In the genomic region with DNA sequence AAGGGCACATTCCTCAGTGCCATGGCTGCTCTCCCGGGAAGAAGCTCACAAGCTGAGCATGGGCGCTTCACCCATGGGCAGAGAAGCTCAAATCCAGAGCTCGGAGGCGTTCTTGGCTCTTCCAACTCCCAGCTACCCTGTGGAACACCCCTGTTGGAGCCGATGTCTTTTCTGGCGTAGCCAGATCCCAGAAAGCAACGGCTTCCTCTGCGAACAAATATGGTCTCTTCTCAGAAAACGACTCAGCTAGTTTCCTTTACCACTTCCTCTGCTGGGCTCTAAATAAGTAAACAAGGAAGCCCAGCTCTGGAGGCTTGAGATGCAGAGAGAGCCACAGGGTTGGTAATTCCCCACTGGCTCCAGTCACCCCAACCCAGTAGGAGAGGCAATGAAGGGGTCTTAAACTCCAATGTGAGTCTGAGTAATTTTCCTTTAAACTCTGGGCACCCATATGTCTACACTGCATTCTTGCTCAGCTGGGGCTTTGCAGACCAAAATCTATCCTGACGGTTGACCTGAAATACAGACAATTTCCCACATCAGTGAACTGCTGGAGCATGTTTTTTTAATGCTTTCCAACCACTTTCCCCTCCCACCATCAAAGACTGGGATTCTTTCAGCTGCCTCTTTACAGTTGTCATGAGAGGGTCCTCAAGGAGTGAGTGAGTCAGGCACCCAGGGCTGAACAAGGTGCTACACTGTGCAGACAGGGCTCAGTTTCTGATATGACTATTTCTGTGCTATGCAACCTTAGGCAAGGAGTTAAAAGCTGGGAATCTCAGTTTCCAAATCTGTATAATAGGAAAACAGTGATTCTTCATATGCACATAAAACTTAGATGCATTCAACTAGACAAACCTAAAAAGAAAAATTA, we compare ENCODE assay signal across 8 cellular contexts. TPM values are rescaled to one million over a fixed set of nuclear protein-coding genes. Genes with fewer than 3 reads are reported as not detected.
A peak's percentile ranks its signal among the peaks of the same experiment; 100 is the strongest.
DNase-seq lines count a peak whose midpoint lies in the region; ATAC-seq and TF ChIP-seq lines count a peak whose summit lies in the region.

A gene (minus strand): TSS at position 189 of the 874 bp plus-strand sequence. CDS start 166 bp downstream, at position 23.

- 74% methylated on average over 10 of the region's 10 CpGs for WGBS in smooth muscle cell (ENCODE audit: low lambda C conversion rate)

- no peaks in the 10 kb centered on the region for H3K36me3 ChIP-seq in smooth muscle cell (ENCODE audit: low read depth)

- no peak for TF ChIP-seq CTCF in smooth muscle cell (IDR thresholded peaks at IDR 0.05; ENCODE audit: borderline replicate concordance, insufficient read depth, poor library complexity, severe bottlenecking)

- H3K27ac ChIP-seq in smooth muscle cell (ENCODE audit: low read depth) = peak within 1 kb of the TSS; percentile 55

- peak; percentile 36 for ATAC-seq in HG02981 (IDR thresholded peaks at IDR 0.05; ENCODE audit: unreplicated experiment)

- H3K79me2 ChIP-seq in smooth muscle cell (ENCODE audit: low read depth) = no peaks in the 10 kb centered on the region

- DNase-seq in GM19240 (ENCODE audit: insufficient read length, low spot score) (peak; percentile 21), T-helper 22 cell (ENCODE audit: low read depth) (peak; percentile 47), smooth muscle cell (lab: John Stamatoyannopoulos, UW; ENCODE audit: unreplicated experiment) (no peak), NCI-H2081 (lab: John Stamatoyannopoulos, UW) (no peak), NCI-H1436 treated with DMSO at 0.1 percent for 48 hours (lab: John Stamatoyannopoulos, UW) (no peak), HCEC 1CT (no peak)

- no peaks in the 10 kb centered on the region for H3K27me3 ChIP-seq in smooth muscle cell (ENCODE audit: low read depth)

- no peak within 1 kb of the TSS for H2AFZ ChIP-seq in smooth muscle cell (ENCODE audit: low read depth)

- no peak within 1 kb of the TSS for H3K9ac ChIP-seq in smooth muscle cell (ENCODE audit: low read depth)

- no peaks in the 10 kb centered on the region for H3F3A ChIP-seq in smooth muscle cell (ENCODE audit: low read depth)

- H3K4me2 ChIP-seq in smooth muscle cell = peak within 1 kb of the TSS; percentile 43

- no peaks in the 10 kb centered on the region for H3K4me1 ChIP-seq in smooth muscle cell (ENCODE audit: low read depth)

- H3K9me3 ChIP-seq in smooth muscle cell (replicated peaks; ENCODE audit: low read depth) = no peaks in the 10 kb centered on the region

- H3K4me3 ChIP-seq in smooth muscle cell = no peak within 1 kb of the TSS

- in situ Hi-C loops in endometrial microvascular endothelial cells (cut with HindIII; ENCODE audit: inconsistent ontology term, low pct_unique_long_range_greater_than_20kb, low sequenced_read_pairs) = no loop called here

- no peaks in the 10 kb centered on the region for H4K20me1 ChIP-seq in smooth muscle cell (ENCODE audit: low read depth)

RNA-seq across cellular contexts. Expression of the gene that starts here (rescaled TPM):
- total RNA-seq in endometrial microvascular endothelial cells (ENCODE audit: inconsistent ontology term) = 45.5 TPM
- 0.45 and 0.54 TPM in 2 replicates for total RNA-seq in smooth muscle cell
- 2.2 and 2.7 TPM in 2 replicates for polyA plus RNA-seq in smooth muscle cell

Comparison
In these comparisons a context has a peak if more than half of its experiments do, and no peak if none do; other contexts are left out.
1. RNA of the gene that starts here (total RNA-seq): 45.5 TPM in endometrial microvascular endothelial cells (single experiment); 0.45 to 0.54 TPM in smooth muscle cell; every median in the first group is over 10 times any median in the second.
2. DNase-seq: peak in GM19240 (single experiment) and T-helper 22 cell (single experiment); none in smooth muscle cell (single experiment), NCI-H2081 (0 of 2), NCI-H1436 treated with DMSO at 0.1 percent for 48 hours (single experiment) and HCEC 1CT (single experiment).